Comparison of ENCODE assay signal across 19 cellular contexts in genomic region chr12:108681317-108681716, GRCh38. TPM values are rescaled to one million over a fixed set of nuclear protein-coding genes. Genes with fewer than 3 reads are reported as not detected.
DNase-seq lines count a peak whose midpoint lies in the region; ATAC-seq, FAIRE-seq and TF ChIP-seq lines count a peak whose summit lies in the region.
"Had no signal": no experiment of that assay in that cellular context is flagged by ENCODE, and none has a peak within 500 bp of the region (broad histone marks: within the 10 kb centered on the region; RNA-seq: fewer than 3 reads in every experiment).

No MANE protein-coding gene starts in this region.

- H3K27me3 Mint-ChIP-seq in activated T-cell treated with anti-CD3 and anti-CD28 coated beads, Interleukin-2, amount 50 U/mL, for 72 hours (ENCODE audit: low read depth): no peaks in the 10 kb centered on the region
- H3K27me3 Mint-ChIP-seq in astrocyte (ENCODE audit: low read depth, unreplicated experiment): no peaks in the 10 kb centered on the region
- no peaks in the 10 kb centered on the region for H3K27me3 Mint-ChIP-seq in nephron progenitor cell (ENCODE audit: low read depth, poor library complexity)
- H3K27me3 Mint-ChIP-seq: B cell; CD4-positive, alpha-beta T cell had no signal

- H3K4me3 Mint-ChIP-seq in activated T-cell treated with anti-CD3 and anti-CD28 coated beads, Interleukin-2, amount 50 U/mL, for 72 hours: no peak overlapping the region
- H3K4me3 Mint-ChIP-seq in astrocyte (ENCODE audit: unreplicated experiment) (no peak overlapping the region), nephron progenitor cell (no peak overlapping the region)
- H3K4me3 Mint-ChIP-seq: B cell; CD4-positive, alpha-beta T cell had no signal

- H4K20me1 ChIP-seq in astrocyte (ENCODE audit: insufficient read depth, low read length): peaks cover 72% of the 10 kb centered on the region

- TF ChIP-seq CTCF in astrocyte (IDR thresholded peaks at IDR 0.05; ENCODE audit: insufficient read depth, low read depth, low read length): no peak
- no peak for TF ChIP-seq CTCF in nephron progenitor cell (IDR thresholded peaks at IDR 0.05)
- no peak for TF ChIP-seq CTCF in GM13977 (IDR thresholded peaks at IDR 0.05; ENCODE audit: extremely low read depth, insufficient read depth, missing control alignments)

- no peak overlapping the region for H3K4me2 ChIP-seq in astrocyte (ENCODE audit: low read length)

- no peak overlapping the region for H3K27ac ChIP-seq in astrocyte (ENCODE audit: low read depth, low read length)
- peak overlapping the region; percentile 43 for H3K27ac ChIP-seq in stomach smooth muscle (ENCODE audit: low read length)
- H3K27ac ChIP-seq: 22Rv1, RWPE1, SJSA1 had no signal

- H3K36me3 ChIP-seq in astrocyte (ENCODE audit: insufficient read depth, low read length) (peaks cover 26% of the 10 kb centered on the region), stomach smooth muscle (ENCODE audit: control insufficient read depth in 2 of 2, insufficient read depth in 2 of 2, low read length in 2 of 2) (peaks cover 0 to 7% of the 10 kb centered on the region in 2 donors)

- peaks cover 99% of the 10 kb centered on the region for H3K79me2 ChIP-seq in astrocyte (ENCODE audit: insufficient read depth, low read length)

- ATAC-seq in activated T-cell treated with anti-CD3 and anti-CD28 coated beads, Interleukin-2, amount 50 U/mL, for 72 hours (replicated peaks in 1 of 2): no peak
- ATAC-seq in left colon: no peak
- ATAC-seq: HCT116 had no signal

- H3K9ac ChIP-seq in astrocyte (ENCODE audit: low read length) (no peak overlapping the region), stomach smooth muscle (ENCODE audit: low read length in 2 of 2) (no peak overlapping the region)

- peak overlapping the region; percentile 63 for H3K27ac Mint-ChIP-seq in activated T-cell treated with anti-CD3 and anti-CD28 coated beads, Interleukin-2, amount 50 U/mL, for 72 hours
- H3K27ac Mint-ChIP-seq in astrocyte (ENCODE audit: unreplicated experiment): peak overlapping the region; percentile 21
- H3K27ac Mint-ChIP-seq in nephron progenitor cell: peak overlapping the region; percentile 21
- H3K27ac Mint-ChIP-seq: B cell; CD4-positive, alpha-beta T cell had no signal

- no peak overlapping the region for H3K4me3 ChIP-seq in astrocyte (ENCODE audit: insufficient read depth, low read depth, low read length)
- H3K4me3 ChIP-seq in stomach smooth muscle (ENCODE audit: low read length in 2 of 2): no peak overlapping the region
- H3K4me3 ChIP-seq: SJSA1 had no signal

- H3K4me1 Mint-ChIP-seq in activated T-cell treated with anti-CD3 and anti-CD28 coated beads, Interleukin-2, amount 50 U/mL, for 72 hours (ENCODE audit: low read depth): peaks cover 21% of the 10 kb centered on the region
- H3K4me1 Mint-ChIP-seq in astrocyte (ENCODE audit: low read depth, unreplicated experiment) (peaks cover 47% of the 10 kb centered on the region), nephron progenitor cell (peaks cover 17% of the 10 kb centered on the region)

- peaks cover 15% of the 10 kb centered on the region for H3K4me1 ChIP-seq in astrocyte (ENCODE audit: insufficient read depth, low read length)
- peaks cover 20% of the 10 kb centered on the region for H3K4me1 ChIP-seq in stomach smooth muscle (ENCODE audit: control insufficient read depth, insufficient read depth, low read length)

- no peak overlapping the region for H2AFZ ChIP-seq in astrocyte (ENCODE audit: low read depth, low read length)

- in situ Hi-C loops in GM13977 (cut with MboI; ENCODE audit: low pct_unique_long_range_greater_than_20kb, low sequenced_read_pairs, unreplicated experiment): no loop called here

- intact Hi-C loops in left colon (cut with DNase I, micrococcal nuclease): no loop called here

- H3K27me3 ChIP-seq in astrocyte (ENCODE audit: insufficient read depth, low read length) (no peaks in the 10 kb centered on the region), stomach smooth muscle (ENCODE audit: control insufficient read depth in 1 of 2, insufficient read depth in 2 of 2, low read length in 2 of 2) (no peaks in the 10 kb centered on the region)
- H3K27me3 ChIP-seq: SJSA1 had no signal

- H3K36me3 Mint-ChIP-seq in activated T-cell treated with anti-CD3 and anti-CD28 coated beads, Interleukin-2, amount 50 U/mL, for 72 hours (ENCODE audit: insufficient read depth in 2 of 2): peaks cover 0 to 1% of the 10 kb centered on the region in 2 donors
- H3K36me3 Mint-ChIP-seq in astrocyte (ENCODE audit: low read depth, unreplicated experiment) (peaks cover 7% of the 10 kb centered on the region), nephron progenitor cell (ENCODE audit: low read depth) (peaks cover 11% of the 10 kb centered on the region)

- no peak for DNase-seq in activated T-cell treated with anti-CD3 and anti-CD28 coated beads, Interleukin-2, amount 50 U/mL, for 72 hours
- DNase-seq in activated T-cell treated with anti-CD3 and anti-CD28 coated beads for 4 hours: no peak
- no peak for DNase-seq in astrocyte (ENCODE audit: low read depth)
- no peak for DNase-seq in nephron progenitor cell
- DNase-seq in GM13977 (ENCODE audit: low spot score): no peak
- DNase-seq in left colon: no peak
- DNase-seq in NCI-H345 (lab: John Stamatoyannopoulos, UW): no peak
- DNase-seq: CD4-positive, alpha-beta T cell; Karpas-422; NCI-H2029 treated with DMSO at 0.1 percent for 48 hours; NCI-H2171 treated with DMSO at 0.1 percent for 48 hours; NCI-H510A; NCI-H774 had no signal

- H3K9me3 ChIP-seq in astrocyte (ENCODE audit: insufficient read depth, low read depth, low read length) (no peaks in the 10 kb centered on the region), stomach smooth muscle (ENCODE audit: control insufficient read depth in 2 of 2, low read length in 2 of 2) (no peaks in the 10 kb centered on the region)
- H3K9me3 ChIP-seq: SJSA1 had no signal

- no peaks in the 10 kb centered on the region for H3K9me3 Mint-ChIP-seq in activated T-cell treated with anti-CD3 and anti-CD28 coated beads, Interleukin-2, amount 50 U/mL, for 72 hours
- H3K9me3 Mint-ChIP-seq in astrocyte (ENCODE audit: unreplicated experiment) (no peaks in the 10 kb centered on the region), nephron progenitor cell (no peaks in the 10 kb centered on the region)
- H3K9me3 Mint-ChIP-seq: CD4-positive, alpha-beta T cell had no signal

- no peak for FAIRE-seq in astrocyte (lab: Jason Lieb, UNC)

RNA-seq across cellular contexts. Expression of gene SELPLG, which starts 47.6 kb away (rescaled TPM):
- 10 to 100 TPM; 49.6 to 55.4 TPM for total RNA-seq in activated T-cell treated with anti-CD3 and anti-CD28 coated beads, Interleukin-2, amount 50 U/mL, for 72 hours
- 4.9 and 5.8 TPM in 2 replicates for total RNA-seq in astrocyte
- 1 to 10 TPM; 1.3 to 5.1 TPM for total RNA-seq in left colon

RNA-seq across cellular contexts. Expression of gene CORO1C, which starts 50.0 kb away (rescaled TPM):
- 10 to 100 TPM; 35.6 to 38.3 TPM for total RNA-seq in activated T-cell treated with anti-CD3 and anti-CD28 coated beads, Interleukin-2, amount 50 U/mL, for 72 hours
- total RNA-seq in astrocyte (364 and 391 TPM in 2 replicates), left colon (100 to 1,000 TPM in 1 of 2 donors, 10 to 100 TPM in 1; 85.6 to 128 TPM)
